18 cellular contexts compared by ENCODE assay signal in genomic region chr6:71502961-71503360, GRCh38.
"Had no signal": no experiment of that assay in that cellular context is flagged by ENCODE, and none has a peak within 500 bp of the region (broad histone marks: within the 10 kb centered on the region; RNA-seq: fewer than 3 reads in every experiment).

No MANE protein-coding gene starts in this region.

- H3K9me3 ChIP-seq: colonic mucosa, esophagus squamous epithelium, heart left ventricle, stomach, thoracic aorta, transverse colon had no signal

- H3K27me3 ChIP-seq: colonic mucosa, esophagus squamous epithelium, heart left ventricle, stomach, transverse colon had no signal

- H3K9me3 Mint-ChIP-seq: naive B cell, nephron had no signal

- H3K27me3 Mint-ChIP-seq: naive B cell had no signal

- ATAC-seq: heart left ventricle, right cardiac atrium had no signal

- H3K36me3 Mint-ChIP-seq: mesothelial cell of epicardium, naive B cell had no signal

- H3K4me3 ChIP-seq: colonic mucosa, esophagus squamous epithelium, heart left ventricle, stomach, thoracic aorta, transverse colon had no signal

- H3K4me3 Mint-ChIP-seq: mesothelial cell of epicardium, naive B cell, nephron had no signal

- FAIRE-seq: small intestine had no signal

- H3K27ac Mint-ChIP-seq: naive B cell, nephron had no signal

- DNase-seq: cerebellar nuclear complex; colonic mucosa; dermis blood vessel endothelial cell; esophagus squamous epithelium; foreskin melanocyte; heart left ventricle; hippocampal formation; naive B cell; right cardiac atrium; small intestine; stimulated activated CD4-positive, alpha-beta T cell treated with anti-CD3 and anti-CD28 coated beads, Interleukin-12 subunit alpha, Interleukin-12 subunit beta, amount 100 ng/mL, for 4 hours; stimulated activated naive CD4-positive, alpha-beta T cell; stomach; substantia nigra; transverse colon had no signal

- H3K4me1 Mint-ChIP-seq: naive B cell had no signal

- H3K4me1 ChIP-seq: colonic mucosa, esophagus squamous epithelium, stomach, transverse colon had no signal

- H3K27ac ChIP-seq: colonic mucosa, esophagus squamous epithelium, heart left ventricle, stomach, thoracic aorta, transverse colon had no signal

- H3K36me3 ChIP-seq: colonic mucosa, esophagus squamous epithelium, heart left ventricle, stomach, thoracic aorta, transverse colon had no signal
